ENCODE assay signal across 11 cellular contexts in the genomic region with DNA sequence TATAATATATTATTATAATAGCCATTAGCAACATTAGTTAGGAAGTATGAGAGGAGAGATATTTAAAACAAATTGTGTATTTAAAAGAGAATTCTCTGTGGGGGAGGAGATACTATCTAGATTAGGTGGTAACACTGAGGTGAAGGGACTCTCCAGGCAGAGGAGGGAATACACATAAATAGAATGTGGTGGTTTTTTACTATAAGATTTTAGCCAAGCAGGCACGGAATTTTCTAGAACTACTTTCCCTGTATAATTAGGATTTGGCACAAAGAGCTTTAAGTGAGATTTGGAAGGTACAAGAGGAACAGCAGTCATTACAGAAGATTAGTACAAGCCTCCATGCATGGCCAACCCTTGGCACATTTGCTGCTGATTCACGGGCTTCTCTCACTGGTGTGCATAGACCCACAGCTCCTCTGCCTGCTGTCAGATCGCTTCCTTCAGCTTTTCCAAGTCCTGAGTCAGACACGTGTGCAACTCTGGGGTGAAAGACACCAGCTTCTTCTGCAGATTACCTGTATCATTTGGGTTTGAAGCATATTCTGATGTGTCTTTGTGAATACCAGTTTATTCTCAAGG.
DNase-seq lines count a peak whose midpoint lies in the region; ATAC-seq, FAIRE-seq and TF ChIP-seq lines count a peak whose summit lies in the region.
"Had no signal": no experiment of that assay in that cellular context is flagged by ENCODE, and none has a peak within 500 bp of the region (broad histone marks: within the 10 kb centered on the region; RNA-seq: fewer than 3 reads in every experiment).

No MANE protein-coding gene starts in this region.

- H3K4me1 ChIP-seq in GM23338 (ENCODE audit: insufficient read depth) (no peaks in the 10 kb centered on the region), trophoblast cell (ENCODE audit: control insufficient read depth in 1 of 2, insufficient read depth in 2 of 2, low read length in 2 of 2) (no peaks in the 10 kb centered on the region)

- H3K79me1 ChIP-seq in trophoblast cell (ENCODE audit: low read length): no peaks in the 10 kb centered on the region

- no peak overlapping the region for H2BK5ac ChIP-seq in trophoblast cell (ENCODE audit: low read depth, low read length, poor library complexity)

- WGBS in trophoblast cell (ENCODE audit: extremely low coverage, insufficient coverage, insufficient read length): no CpG with 5 or more reads among the region's 4 CpGs

- no peak overlapping the region for H3K4me2 ChIP-seq in GM23338
- H3K4me2 ChIP-seq in trophoblast cell (ENCODE audit: low read length): no peak overlapping the region

- H3K79me2 ChIP-seq in GM23338 (replicated peaks; ENCODE audit: insufficient read depth): no peaks in the 10 kb centered on the region
- H3K79me2 ChIP-seq in trophoblast cell (ENCODE audit: control insufficient read depth, insufficient read depth, low read length, poor library complexity): no peaks in the 10 kb centered on the region

- no peak overlapping the region for H4K12ac ChIP-seq in trophoblast cell (ENCODE audit: low read depth, low read length)

- H3K4me3 ChIP-seq in GM23338: no peak overlapping the region
- H3K4me3 ChIP-seq in trophoblast cell (ENCODE audit: low read depth, low read length): no peak overlapping the region

- H3K14ac ChIP-seq in trophoblast cell (ENCODE audit: low read length): no peak overlapping the region

- H3K23ac ChIP-seq in trophoblast cell (ENCODE audit: low read length): no peak overlapping the region

- no peaks in the 10 kb centered on the region for H4K20me1 ChIP-seq in GM23338 (replicated peaks; ENCODE audit: insufficient read depth)

- no peak overlapping the region for H2BK120ac ChIP-seq in trophoblast cell (ENCODE audit: insufficient read depth, low read length, poor library complexity)

- H3K9me3 ChIP-seq in trophoblast cell (ENCODE audit: insufficient read depth, low read depth, low read length): no peaks in the 10 kb centered on the region

- peak; percentile 5 for FAIRE-seq in islet of Langerhans (lab: Jason Lieb, UNC)

- H4K8ac ChIP-seq in trophoblast cell (ENCODE audit: low read depth, low read length): no peak overlapping the region

- no peaks in the 10 kb centered on the region for H3K36me3 Mint-ChIP-seq in GM23338 (ENCODE audit: low read depth)

- DNase-seq in GM23338 (ENCODE audit: low spot score) (peak; percentile 5), trophoblast cell (no peak), NCI-H146 treated with DMSO at 0.1 percent for 48 hours (lab: John Stamatoyannopoulos, UW; ENCODE audit: unreplicated experiment) (no peak)
- no peak for DNase-seq in activated effector memory CD4-positive, alpha-beta T cell treated with Interleukin-2 at 50 U/mL for 16 hours
- no peak for DNase-seq in activated CD4-positive, alpha-beta T cell treated with anti-CD3 and anti-CD28 coated beads, Interleukin-2, amount 50 U/mL, for 1 hour
- DNase-seq: brain microvascular endothelial cell, NCI-H69 had no signal

- H3K4me3 Mint-ChIP-seq in GM23338: no peak overlapping the region

- no peaks in the 10 kb centered on the region for H3K27me3 ChIP-seq in GM23338 (ENCODE audit: insufficient read depth)
- H3K27me3 ChIP-seq in trophoblast cell (ENCODE audit: insufficient read depth, low read length): no peaks in the 10 kb centered on the region
- H3K27me3 ChIP-seq: brain microvascular endothelial cell had no signal

- H3K18ac ChIP-seq in trophoblast cell (ENCODE audit: low read length): no peak overlapping the region

- peak; percentile 38 for ATAC-seq in GM18519 (IDR thresholded peaks at IDR 0.05; ENCODE audit: low FRiP score, unreplicated experiment)
- ATAC-seq in GM23338: no peak

- peaks cover 4% of the 10 kb centered on the region; the same call in 1 of the 3 replicates for H3K9me3 Mint-ChIP-seq in GM23338

- H2BK12ac ChIP-seq in trophoblast cell (ENCODE audit: low read length): no peak overlapping the region

- H3K27me3 Mint-ChIP-seq in GM23338 (ENCODE audit: insufficient read depth, low read depth, poor library complexity): no peaks in the 10 kb centered on the region

- H3F3A ChIP-seq in GM23338 (replicated peaks; ENCODE audit: low read depth): no peaks in the 10 kb centered on the region; the same call in 1 of the 2 replicates

- no peaks in the 10 kb centered on the region for H3K4me1 Mint-ChIP-seq in GM23338

- H3K27ac ChIP-seq in GM23338 (ENCODE audit: low read depth): no peak overlapping the region
- H3K27ac ChIP-seq in trophoblast cell (ENCODE audit: low read depth, low read length): no peak overlapping the region
- H3K27ac ChIP-seq: brain microvascular endothelial cell, HL-60 had no signal

- no peak overlapping the region for H3K4ac ChIP-seq in trophoblast cell (ENCODE audit: low read depth, low read length)

- TF ChIP-seq RAD21 in Ishikawa (IDR thresholded peaks at IDR 0.05; ENCODE audit: low read depth): 0 out of 2 replicates have a peak, but pooled peaks have one; percentile 9

- no peak overlapping the region for H3K9ac ChIP-seq in trophoblast cell (ENCODE audit: low read length)

- H3K36me3 ChIP-seq in GM23338 (ENCODE audit: insufficient read depth): no peaks in the 10 kb centered on the region
- H3K36me3 ChIP-seq in trophoblast cell (ENCODE audit: control insufficient read depth in 1 of 2, insufficient read depth in 2 of 2, low read length in 2 of 2): no peaks in the 10 kb centered on the region
- H3K36me3 ChIP-seq: brain microvascular endothelial cell had no signal

- H2AFZ ChIP-seq in GM23338 (0 out of 2 replicates have a peak overlapping the region, but pooled peaks have one; percentile 33), trophoblast cell (ENCODE audit: insufficient read depth, low read length, poor library complexity) (no peak overlapping the region)

- no peak for TF ChIP-seq CTCF in GM23338 (conservative IDR thresholded peaks at IDR 0.05; ENCODE audit: low read depth in 2 of 2)

- H3K9me2 ChIP-seq in GM23338 (ENCODE audit: insufficient read depth): 0 out of 2 replicates have a peak, but pooled peaks cover 7% of the 10 kb centered on the region

- no peak for TF ChIP-seq EP300 in Ishikawa (IDR thresholded peaks at IDR 0.05; ENCODE audit: borderline replicate concordance)

- no peak overlapping the region for H3K27ac Mint-ChIP-seq in GM23338

- H4K91ac ChIP-seq in trophoblast cell (ENCODE audit: low read depth, low read length): no peak overlapping the region

- H2AK5ac ChIP-seq in trophoblast cell (ENCODE audit: low read length): no peak overlapping the region

TF ChIP-seq in GM23338, 12 proteins besides CTCF, POLR2A, EP300 and RAD21 (continues in another document):
- no peak for TF ChIP-seq STAT1 (IDR thresholded peaks at IDR 0.05; ENCODE audit: unreplicated experiment)
- no peak for TF ChIP-seq EZH2 (IDR thresholded peaks at IDR 0.05; ENCODE audit: low read depth, unreplicated experiment)
- TF ChIP-seq ETS1 (IDR thresholded peaks at IDR 0.05): no peak
- no peak for TF ChIP-seq JUNB (IDR thresholded peaks at IDR 0.05; ENCODE audit: unreplicated experiment)
- TF ChIP-seq POLR2AphosphoS5 (IDR thresholded peaks at IDR 0.05; ENCODE audit: low read depth): no peak
- TF ChIP-seq ZNF114 (CRISPR knock-in tag; IDR thresholded peaks at IDR 0.05): no peak

TF ChIP-seq in Ishikawa, 13 proteins besides CTCF, POLR2A, EP300 and RAD21:
- no peak for TF ChIP-seq CEBPB (IDR thresholded peaks at IDR 0.05)
- no peak for TF ChIP-seq CREB1 (IDR thresholded peaks at IDR 0.05; ENCODE audit: low read depth)
- TF ChIP-seq ZBTB7A (IDR thresholded peaks at IDR 0.05; ENCODE audit: low read depth): no peak
- no peak for TF ChIP-seq NFIC (IDR thresholded peaks at IDR 0.05)
- TF ChIP-seq YY1 (IDR thresholded peaks at IDR 0.05; ENCODE audit: low read depth): no peak
- TF ChIP-seq, protein P1, sequence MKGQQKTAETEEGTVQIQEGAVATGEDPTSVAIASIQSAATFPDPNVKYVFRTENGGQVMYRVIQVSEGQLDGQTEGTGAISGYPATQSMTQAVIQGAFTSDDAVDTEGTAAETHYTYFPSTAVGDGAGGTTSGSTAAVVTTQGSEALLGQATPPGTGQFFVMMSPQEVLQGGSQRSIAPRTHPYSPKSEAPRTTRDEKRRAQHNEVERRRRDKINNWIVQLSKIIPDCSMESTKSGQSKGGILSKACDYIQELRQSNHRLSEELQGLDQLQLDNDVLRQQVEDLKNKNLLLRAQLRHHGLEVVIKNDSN (IDR thresholded peaks at IDR 0.05): no peak
- TF ChIP-seq MAX (IDR thresholded peaks at IDR 0.05): no peak
- TF ChIP-seq REST (IDR thresholded peaks at IDR 0.05; ENCODE audit: low read depth): no peak
- no peak for TF ChIP-seq FOXM1 (IDR thresholded peaks at IDR 0.05; ENCODE audit: borderline replicate concordance, low read depth)
- TF ChIP-seq TAF1 (IDR thresholded peaks at IDR 0.05; ENCODE audit: low read depth): no peak
